6 cellular contexts compared by ENCODE assay signal in genomic region chr9:40191403-40191802, GRCh38.
DNase-seq lines count a peak whose midpoint lies in the region; ATAC-seq, FAIRE-seq and TF ChIP-seq lines count a peak whose summit lies in the region.
"Not testable (repeated sequence)": the region's sequence is repeated elsewhere in the genome, so short reads cannot be mapped to it uniquely, and the experiment has no call there.

No MANE protein-coding gene starts in this region.

- TF ChIP-seq RAD21 in K562 (CRISPR knock-in tag; conservative IDR thresholded peaks at IDR 0.05 in 1 of 2, IDR thresholded peaks at IDR 0.05 in 1 of 2) = not testable (repeated sequence)

- H3K4me1 Mint-ChIP-seq in stimulated activated naive CD8-positive, alpha-beta T cell treated with anti-CD3 and anti-CD28 coated beads, Interleukin-15, amount 100 ng/mL, for 72 hours = not testable (repeated sequence)

- not testable (repeated sequence) for H3K9me3 ChIP-seq in K562 (replicated peaks; ENCODE audit: control insufficient read depth, insufficient read depth, low read depth, low read length); kidney (ENCODE audit: control insufficient read depth in 1 of 2, low read length in 2 of 2); spleen; upper lobe of right lung

- CTCF ChIA-PET in K562 (lab: Yijun Ruan, JAX; ENCODE audit: low intra/inter-chr PET ratio) = not testable (repeated sequence)

- in situ Hi-C loops in K562 (cut with MboI) = not testable (repeated sequence)

- H2AFZ ChIP-seq in K562 (ENCODE audit: low read depth, low read length) = not testable (repeated sequence)

- H3K27ac Mint-ChIP-seq in stimulated activated naive CD8-positive, alpha-beta T cell treated with anti-CD3 and anti-CD28 coated beads, Interleukin-15, amount 100 ng/mL, for 72 hours = not testable (repeated sequence)

- BruUV-seq in K562 (replicated peaks; lab: Mats Ljungman, UMichigan) = not testable (repeated sequence)

- WGBS in K562 (ENCODE audit: insufficient coverage, low coverage, missing lambda C conversion rate) = 0% methylated on average over 2 of the region's 5 CpGs
- WGBS in spleen, 5 donors = 59 to 92% (median 68%) methylated on average over 2 of the region's 5 CpGs; no CpG with 5 or more reads in 1 of the 5 donors

- not testable (repeated sequence) for H4K20me1 ChIP-seq in K562 (replicated peaks; ENCODE audit: control insufficient read depth, insufficient read depth, low read length)

- not testable (repeated sequence) for H3K4me3 Mint-ChIP-seq in stimulated activated naive CD8-positive, alpha-beta T cell treated with anti-CD3 and anti-CD28 coated beads, Interleukin-15, amount 100 ng/mL, for 72 hours

- DNase-seq in K562 (ENCODE audit: extremely low read depth in 1 of 4, low spot score in 3 of 4); stimulated activated naive CD8-positive, alpha-beta T cell treated with anti-CD3 and anti-CD28 coated beads, Interleukin-15, amount 100 ng/mL, for 72 hours; upper lobe of right lung: not testable (repeated sequence)
- peak; percentile 18 for DNase-seq in Right ventricle myocardium inferior (ENCODE audit: missing footprints)
- DNase-seq in kidney = peak; percentile 22
- peak; percentile 48 for DNase-seq in spleen

- H3K27ac ChIP-seq in K562 (ENCODE audit: extremely low read depth, low read depth, low read length); kidney (ENCODE audit: low read depth in 2 of 2, low read length in 2 of 2); spleen; upper lobe of right lung: not testable (repeated sequence)

- H3K36me3 ChIP-seq in K562 (ENCODE audit: control insufficient read depth, insufficient read depth, low read length); kidney (ENCODE audit: control insufficient read depth in 1 of 2, insufficient read depth in 2 of 2, low read length in 2 of 2); spleen; upper lobe of right lung: not testable (repeated sequence)

- H3K4me1 ChIP-seq in K562 (replicated peaks in 1 of 2; ENCODE audit: control insufficient read depth in 2 of 2, insufficient read depth in 2 of 2, low read length in 2 of 2); kidney (ENCODE audit: control insufficient read depth in 1 of 2, insufficient read depth in 1 of 2, low read depth in 1 of 2, low read length in 2 of 2); spleen; upper lobe of right lung: not testable (repeated sequence)

- not testable (repeated sequence) for H3K27me3 ChIP-seq in K562 (ENCODE audit: control insufficient read depth in 2 of 2, insufficient read depth in 2 of 2, low read length in 2 of 2); spleen (replicated peaks in 1 of 7); upper lobe of right lung

- H3K4me2 ChIP-seq in K562 (ENCODE audit: insufficient read depth, low read length) = not testable (repeated sequence)

- FAIRE-seq in K562 (lab: Jason Lieb, UNC); kidney (lab: Jason Lieb, UNC): not testable (repeated sequence)

- H3K79me2 ChIP-seq in K562 (ENCODE audit: control insufficient read depth, insufficient read depth, low read length) = not testable (repeated sequence)

- not testable (repeated sequence) for TF ChIP-seq POLR2A in K562 (conservative IDR thresholded peaks at IDR 0.05); spleen (IDR thresholded peaks at IDR 0.05)

- TF ChIP-seq EP300 in K562 (IDR thresholded peaks at IDR 0.05; ENCODE audit: low read length) = not testable (repeated sequence)

- not testable (repeated sequence) for H3K9ac ChIP-seq in K562 (ENCODE audit: insufficient read depth in 1 of 2, low read depth in 2 of 2, low read length in 2 of 2); kidney (ENCODE audit: low read length in 2 of 2)

- ATAC-seq in K562 (peak; percentile 42; the same call in 2 of the 3 replicates), Right ventricle myocardium inferior (peak; percentile 42), upper lobe of right lung (peak; percentile 55)
- ATAC-seq in stimulated activated naive CD8-positive, alpha-beta T cell treated with anti-CD3 and anti-CD28 coated beads, Interleukin-15, amount 100 ng/mL, for 72 hours = peak; percentile 26

- not testable (repeated sequence) for H3K4me3 ChIP-seq in K562; kidney (ENCODE audit: low read length in 2 of 2); spleen; upper lobe of right lung

- not testable (repeated sequence) for H3K9me3 Mint-ChIP-seq in stimulated activated naive CD8-positive, alpha-beta T cell treated with anti-CD3 and anti-CD28 coated beads, Interleukin-15, amount 100 ng/mL, for 72 hours

- H3K9me1 ChIP-seq in K562 (ENCODE audit: control insufficient read depth, insufficient read depth, low read length) = not testable (repeated sequence)

- intact Hi-C loops in K562 (cut with micrococcal nuclease); Right ventricle myocardium inferior (cut with DNase I); kidney (cut with DNase I); spleen (cut with DNase I; ENCODE audit: low total_unique reads); upper lobe of right lung (cut with DNase I): not testable (repeated sequence)

- H3K27me3 Mint-ChIP-seq in stimulated activated naive CD8-positive, alpha-beta T cell treated with anti-CD3 and anti-CD28 coated beads, Interleukin-15, amount 100 ng/mL, for 72 hours = not testable (repeated sequence)

- POLR2A ChIA-PET in K562 (lab: Yijun Ruan, JAX) = not testable (repeated sequence)

- TF ChIP-seq CTCF in K562 (IDR thresholded peaks at IDR 0.05 in 2 of 3, conservative IDR thresholded peaks at IDR 0.05 in 1 of 3; ENCODE audit: insufficient read depth in 2 of 3, low read depth in 1 of 3, low read length in 3 of 3); kidney (IDR thresholded peaks at IDR 0.05; ENCODE audit: borderline replicate concordance, extremely low read depth, insufficient read depth); spleen (IDR thresholded peaks at IDR 0.05 in 8 of 11, conservative IDR thresholded peaks at IDR 0.05 in 3 of 11); upper lobe of right lung (IDR thresholded peaks at IDR 0.05): not testable (repeated sequence)
